In genomic region chr2:37858197-37858711, GRCh38 we compare ENCODE assay signal across 1 cellular context.
TF ChIP-seq lines count a peak whose summit lies in the region.

No MANE protein-coding gene starts in this region.

TF ChIP-seq in HepG2, 621 proteins besides CTCF, POLR2A, EP300 and RAD21:
- TF ChIP-seq ZBTB40 (IDR thresholded peaks at IDR 0.05) (no peak), ZBTB40 (CRISPR knock-in tag; IDR thresholded peaks at IDR 0.05) (no peak), MIER2 (CRISPR knock-in tag; IDR thresholded peaks at IDR 0.05) (no peak), TP53 (CRISPR knock-in tag; conservative IDR thresholded peaks at IDR 0.05) (no peak), SP5 (CRISPR knock-in tag; IDR thresholded peaks at IDR 0.05; ENCODE audit: borderline replicate concordance, low read depth) (no peak), ATF5 (CRISPR knock-in tag; IDR thresholded peaks at IDR 0.05; ENCODE audit: low read depth) (no peak), ZNF224 (CRISPR knock-in tag; IDR thresholded peaks at IDR 0.05) (no peak), TSC22D2 (CRISPR knock-in tag; IDR thresholded peaks at IDR 0.05; ENCODE audit: borderline replicate concordance) (no peak), PHF20 (CRISPR knock-in tag; IDR thresholded peaks at IDR 0.05) (no peak), RARG (CRISPR knock-in tag; IDR thresholded peaks at IDR 0.05; ENCODE audit: low read depth) (no peak), TRIM22 (IDR thresholded peaks at IDR 0.05) (no peak)
